ENCODE assay signal across 23 cellular contexts in the genomic region with DNA sequence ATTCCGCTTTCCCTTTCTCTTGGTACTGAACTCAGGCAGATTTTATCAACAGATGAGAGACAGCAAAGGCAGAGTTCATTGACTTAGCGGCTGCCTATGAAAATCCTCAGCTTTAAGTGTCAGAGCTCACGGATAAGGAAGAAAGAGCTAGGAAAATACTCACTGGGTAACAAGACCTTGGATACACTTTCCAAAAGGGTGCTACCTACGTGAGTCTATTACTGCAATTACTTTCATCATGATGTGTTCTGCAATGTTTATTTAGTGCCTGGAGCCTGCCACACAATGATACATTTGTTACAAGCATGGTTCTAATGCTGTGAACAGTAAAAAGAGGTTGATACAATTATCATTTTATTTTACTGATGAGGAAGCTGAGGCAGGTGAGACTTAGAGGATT.
"Had no signal": no experiment of that assay in that cellular context is flagged by ENCODE, and none has a peak within 500 bp of the region (broad histone marks: within the 10 kb centered on the region; RNA-seq: fewer than 3 reads in every experiment).

No MANE protein-coding gene starts in this region.

- H3K9me3 ChIP-seq: MG63 had no signal

- H3K4me2 ChIP-seq: SK-N-SH had no signal

- H3K4me1 Mint-ChIP-seq: T-cell had no signal

- DNase-seq: KBM-7, MG63, NCI-H1092, NCI-H1105 treated with DMSO at 0.1 percent for 48 hours, NCI-H1417 treated with DMSO at 0.1 percent for 48 hours, NCI-H1694, NCI-H187 treated with DMSO at 0.1 percent for 48 hours, NCI-H2029 treated with DMSO at 0.1 percent for 48 hours, NCI-H2171, NCI-H226, NCI-H446, NCI-H510A treated with DMSO at 0.1 percent for 48 hours, NCI-H69, NCI-H774, SHP77, SK-N-SH, SW 1271, T-cell had no signal

- H3K27ac Mint-ChIP-seq: T-cell; T-helper 1 cell treated with Interleukin-12 subunit alpha and Interleukin-12 subunit beta and Interleukin-4 antibody, amounts not matched to agents 30 μg/mL and 1 μg/mL, for 36 hours had no signal

- H3K4me3 Mint-ChIP-seq: T-cell; T-helper 1 cell treated with Interleukin-12 subunit alpha and Interleukin-12 subunit beta and Interleukin-4 antibody, amounts not matched to agents 30 μg/mL and 1 μg/mL, for 36 hours had no signal

- H3K36me3 Mint-ChIP-seq: T-cell had no signal

- H3K27me3 Mint-ChIP-seq: T-cell had no signal

- FAIRE-seq: HTR-8/SVneo had no signal

- H3K36me3 ChIP-seq: MG63 had no signal

- H3K27ac ChIP-seq: HL-60, RWPE1 had no signal

- H3K9me3 Mint-ChIP-seq: T-helper 1 cell treated with Interleukin-12 subunit alpha and Interleukin-12 subunit beta and Interleukin-4 antibody, amounts not matched to agents 30 μg/mL and 1 μg/mL, for 36 hours had no signal

- ATAC-seq: Panc1, T-cell had no signal

- H3K9me2 ChIP-seq: SK-N-SH had no signal

- H3K4me3 ChIP-seq: MG63 had no signal

- H3K27me3 ChIP-seq: MG63 had no signal

- H3K9ac ChIP-seq: SK-N-SH had no signal
